8 cellular contexts compared by ENCODE assay signal in genomic region chr6:27902335-27903314, GRCh38. TPM values are rescaled to one million over a fixed set of nuclear protein-coding genes. Genes with fewer than 3 reads are reported as not detected.
DNase-seq lines count a peak whose midpoint lies in the region; ATAC-seq and TF ChIP-seq lines count a peak whose summit lies in the region.

No MANE protein-coding gene starts in this region.

- H3K36me3 ChIP-seq in BJ (ENCODE audit: control insufficient read depth, insufficient read depth, low read length): no peaks in the 10 kb centered on the region

- no peak for TF ChIP-seq CTCF in BJ (IDR thresholded peaks at IDR 0.05; ENCODE audit: insufficient read depth, low read depth, low read length)

- DNase-seq in BJ (ENCODE audit: low read depth) (peak; percentile 48), NCI-H748 (lab: John Stamatoyannopoulos, UW; ENCODE audit: unreplicated experiment) (peak; percentile 78), medulla oblongata (ENCODE audit: extremely low spot score) (peak; percentile 96)
- peak; percentile 73 to 80 for DNase-seq in activated CD8-positive, alpha-beta memory T cell treated with anti-CD3 and anti-CD28 coated beads for 1 hour (ENCODE audit: extremely low read depth in 1 of 2, low read depth in 1 of 2)
- DNase-seq in effector CD8-positive, alpha-beta T cell (lab: John Stamatoyannopoulos, UW): peak; percentile 91
- DNase-seq in stimulated activated CD8-positive, alpha-beta memory T cell treated with anti-CD3 and anti-CD28 coated beads, Interleukin-12 subunit alpha, Interleukin-12 subunit beta, amount 100 ng/mL, for 1 hour (ENCODE audit: low read depth): peak; percentile 85

- peak overlapping the region; percentile 60 for H3K4me3 ChIP-seq in BJ (ENCODE audit: low read depth, low read length)

- no peaks in the 10 kb centered on the region for H3K27me3 ChIP-seq in BJ (ENCODE audit: control insufficient read depth, insufficient read depth, low read length)

- POLR2A ChIA-PET in BJ (lab: Charles Lee): interaction anchor here (0.6 kb wide), 1 partner anchor 31 kb away, joined by 4 read pairs; no protein-coding TSS in a partner anchor

- CTCF ChIA-PET in BJ (lab: Yijun Ruan, JAX): interaction anchor here (0.9 to 1.3 kb wide), 3 partner anchors 9 to 383 kb away, joined by 3 to 4 read pairs (median 3); no protein-coding TSS in a partner anchor

- ATAC-seq in GM19328 (IDR thresholded peaks at IDR 0.05; ENCODE audit: unreplicated experiment) (peak; percentile 67), HG03457 (IDR thresholded peaks at IDR 0.05; ENCODE audit: unreplicated experiment) (peak; percentile 50)

RNA-seq across cellular contexts. Expression of gene OR2B2, which starts 9.6 kb away (rescaled TPM):
- polyA plus RNA-seq in BJ (2011; rRNA removed): not detected in 2 replicates
- not detected in 2 replicates for polyA minus RNA-seq in BJ (2011; rRNA and poly(A)+ RNA removed)

RNA-seq across cellular contexts. Expression of gene OR2B6, which starts 54.4 kb away (rescaled TPM):
- 0.09 TPM in 1 of 2 replicates, not detected in the other for polyA plus RNA-seq in BJ (2011; rRNA removed)
- 0.19 TPM in 1 of 2 replicates, not detected in the other for polyA minus RNA-seq in BJ (2011; rRNA and poly(A)+ RNA removed)

Comparison
In these comparisons a context has a peak if more than half of its experiments do, and no peak if none do; other contexts are left out.
1. Peak in every context shown above with its lines: DNase-seq, ATAC-seq and H3K4me3 ChIP-seq.